ENCODE assay signal across 16 cellular contexts in the genomic region with DNA sequence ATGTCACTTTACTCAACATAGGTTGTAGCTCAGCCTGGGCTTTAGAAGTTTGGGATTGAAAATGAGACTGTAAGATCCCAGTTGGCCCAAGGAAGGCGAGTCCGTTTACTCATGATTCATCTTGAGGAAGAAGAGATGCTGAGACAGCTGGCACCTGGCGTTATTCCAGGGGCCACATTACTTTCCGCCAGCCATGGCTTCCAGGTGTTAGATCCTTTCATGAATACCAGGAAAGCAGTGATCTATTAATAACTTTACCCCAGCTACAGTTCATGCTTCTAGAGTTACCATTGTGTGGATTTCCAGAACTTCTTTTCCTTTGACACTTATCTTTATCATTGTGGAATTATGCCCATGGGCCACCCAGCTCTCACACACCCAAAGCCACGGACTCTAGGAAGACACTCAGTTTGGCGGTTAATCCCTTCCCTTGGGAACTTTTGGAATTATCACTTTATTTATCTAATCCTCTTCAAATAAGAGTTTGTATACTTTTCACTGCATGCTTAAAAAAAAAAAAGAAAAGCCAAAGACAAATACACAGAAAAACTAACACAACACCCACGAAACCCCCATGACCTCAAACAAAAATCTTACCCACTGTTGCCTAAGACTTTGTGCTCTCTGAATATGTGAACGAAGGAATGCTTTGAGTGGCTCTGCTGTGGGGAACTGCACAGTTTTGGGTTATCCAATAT. TPM values are rescaled to one million over a fixed set of nuclear protein-coding genes. Genes with fewer than 3 reads are reported as not detected.
DNase-seq lines count a peak whose midpoint lies in the region; ATAC-seq, FAIRE-seq and TF ChIP-seq lines count a peak whose summit lies in the region.
"Had no signal": no experiment of that assay in that cellular context is flagged by ENCODE, and none has a peak within 500 bp of the region (broad histone marks: within the 10 kb centered on the region; RNA-seq: fewer than 3 reads in every experiment).

No MANE protein-coding gene starts in this region.

- CTCF ChIA-PET in WTC11 (lab: Charles Lee): no interaction called here

- TF ChIP-seq CTCF in WTC11 (IDR thresholded peaks at IDR 0.05) (no peak), kidney (IDR thresholded peaks at IDR 0.05; ENCODE audit: borderline replicate concordance, extremely low read depth, insufficient read depth) (no peak)

- no peak overlapping the region for H3K4me3 Mint-ChIP-seq in WTC11
- H3K4me3 Mint-ChIP-seq: memory B cell had no signal

- peak overlapping the region; percentile 1 for H3K4me2 ChIP-seq in skeletal muscle satellite cell (ENCODE audit: low read length)

- intact Hi-C loops in kidney (cut with DNase I): no loop called here

- peaks cover 86% of the 10 kb centered on the region for H3K4me1 Mint-ChIP-seq in WTC11
- H3K4me1 Mint-ChIP-seq: memory B cell had no signal

- H3K4me3 ChIP-seq in kidney (ENCODE audit: low read length in 2 of 2) (no peak overlapping the region), skeletal muscle satellite cell (ENCODE audit: low read length) (no peak overlapping the region)
- H3K4me3 ChIP-seq: Peyer's patch, spleen had no signal

- no peaks in the 10 kb centered on the region for H3K27me3 Mint-ChIP-seq in WTC11 (ENCODE audit: low read depth)

- POLR2A ChIA-PET in WTC11 (lab: Charles Lee): no interaction called here

- no peaks in the 10 kb centered on the region for H3K27me3 ChIP-seq in skeletal muscle satellite cell (ENCODE audit: control insufficient read depth, insufficient read depth, low read length)
- H3K27me3 ChIP-seq: Peyer's patch, spleen had no signal

- no peak overlapping the region for H3K9ac ChIP-seq in kidney (ENCODE audit: low read length in 2 of 2)
- no peak overlapping the region for H3K9ac ChIP-seq in skeletal muscle satellite cell (ENCODE audit: low read depth, low read length)

- peaks cover 11% of the 10 kb centered on the region for H3K36me3 Mint-ChIP-seq in WTC11
- H3K36me3 Mint-ChIP-seq: memory B cell had no signal

- H3K27ac Mint-ChIP-seq in WTC11: peak overlapping the region; percentile 89
- H3K27ac Mint-ChIP-seq: memory B cell had no signal

- H3K4me1 ChIP-seq in kidney (ENCODE audit: control insufficient read depth in 1 of 2, insufficient read depth in 1 of 2, low read depth in 1 of 2, low read length in 2 of 2) (peaks cover 18 to 29% of the 10 kb centered on the region in 2 donors), skeletal muscle satellite cell (ENCODE audit: control insufficient read depth, insufficient read depth, low read length) (peaks cover 53% of the 10 kb centered on the region)
- H3K4me1 ChIP-seq: Peyer's patch had no signal

- no peak overlapping the region for H3K27ac ChIP-seq in kidney (ENCODE audit: low read depth in 2 of 2, low read length in 2 of 2)
- H3K27ac ChIP-seq: Peyer's patch had no signal

- no peaks in the 10 kb centered on the region for H3K9me3 Mint-ChIP-seq in WTC11
- H3K9me3 Mint-ChIP-seq: memory B cell had no signal

- ATAC-seq in WTC11 (no peak), GM19395 (IDR thresholded peaks at IDR 0.05; ENCODE audit: unreplicated experiment) (no peak)

- H3K9me3 ChIP-seq in kidney (ENCODE audit: control insufficient read depth in 1 of 2, low read length in 2 of 2) (no peaks in the 10 kb centered on the region), skeletal muscle satellite cell (replicated peaks; ENCODE audit: low read length) (no peaks in the 10 kb centered on the region)
- H3K9me3 ChIP-seq: Peyer's patch, spleen had no signal

- H3K36me3 ChIP-seq in kidney (ENCODE audit: control insufficient read depth in 1 of 2, insufficient read depth in 2 of 2, low read length in 2 of 2) (no peaks in the 10 kb centered on the region), skeletal muscle satellite cell (ENCODE audit: insufficient read depth, low read length) (peaks cover 40% of the 10 kb centered on the region)
- H3K36me3 ChIP-seq: Peyer's patch had no signal

- DNase-seq in HT-29 (ENCODE audit: low spot score): peak; percentile 50
- no peak for DNase-seq in WTC11 (ENCODE audit: low spot score)
- peak; percentile 84 for DNase-seq in kidney
- no peak for DNase-seq in cerebellar nuclear complex (lab: John Stamatoyannopoulos, UW)
- no peak for DNase-seq in medulla oblongata (ENCODE audit: extremely low spot score)
- no peak for DNase-seq in NOMO-1 treated with dmso at 0.1 percent for 144 hours (lab: John Stamatoyannopoulos, UW; ENCODE audit: unreplicated experiment)
- DNase-seq: aorta; DMS153; foreskin melanocyte; spleen; stimulated activated CD8-positive, alpha-beta memory T cell treated with anti-CD3 and anti-CD28 coated beads, Interleukin-4, amount 100 ng/mL, for 48 hours had no signal

- FAIRE-seq in kidney (lab: Jason Lieb, UNC): no peak
- FAIRE-seq: TTC549 had no signal

TF ChIP-seq in WTC11, 78 proteins besides CTCF, POLR2A, EP300 and RAD21:
- TF ChIP-seq, protein P1, sequence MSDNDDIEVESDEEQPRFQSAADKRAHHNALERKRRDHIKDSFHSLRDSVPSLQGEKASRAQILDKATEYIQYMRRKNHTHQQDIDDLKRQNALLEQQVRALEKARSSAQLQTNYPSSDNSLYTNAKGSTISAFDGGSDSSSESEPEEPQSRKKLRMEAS (CRISPR knock-in tag; IDR thresholded peaks at IDR 0.05): no peak
TF ChIP-seq in WTC11: peak in this region for 0.

RNA-seq across cellular contexts. Expression of a gene that starts 26.9 kb away (rescaled TPM):
- 27.2 and 36.3 TPM in 2 replicates for total RNA-seq in HT-29 (2014; rRNA removed; shearing (Covaris generic))
- total RNA-seq in WTC11 (2021): 157 to 185 TPM (median 173 TPM) in 3 replicates
- total RNA-seq in kidney: 60.3 TPM
- 13.2 TPM for polyA plus RNA-seq in kidney (ENCODE audit: insufficient read depth, low read depth, low replicate concordance)
- 150 and 176 TPM in 2 replicates for total RNA-seq in skeletal muscle satellite cell (2012; rRNA removed)

Comparison
In these comparisons a context has a peak if more than half of its experiments do, and no peak if none do; other contexts are left out.
1. DNase-seq: peak in HT-29 (single experiment) and kidney (single experiment); none in WTC11 (single experiment), cerebellar nuclear complex (0 of 2), medulla oblongata (single experiment) and NOMO-1 treated with dmso at 0.1 percent for 144 hours (single experiment).